34 cellular contexts compared by ENCODE assay signal in the genomic region with DNA sequence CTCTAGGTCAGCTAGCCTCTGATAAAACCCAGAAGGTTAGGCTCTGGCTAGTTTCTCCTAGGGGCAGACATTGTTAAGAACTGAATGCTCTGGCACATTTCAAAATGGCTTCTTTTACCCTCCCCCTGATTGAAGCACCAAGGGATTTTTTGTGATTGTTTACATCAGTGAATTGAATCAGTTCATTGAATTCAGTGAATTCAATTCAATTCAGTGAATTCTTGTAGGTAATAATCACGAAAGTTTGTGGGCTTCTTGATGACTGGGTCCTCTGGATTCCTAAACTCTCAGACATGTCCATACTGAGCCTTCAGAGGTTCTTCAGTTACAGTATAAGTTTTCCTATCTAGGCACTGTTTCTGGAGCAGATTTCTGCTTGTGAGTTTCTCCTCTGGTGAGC.
DNase-seq lines count a peak whose midpoint lies in the region; ATAC-seq and TF ChIP-seq lines count a peak whose summit lies in the region.
"Had no signal": no experiment of that assay in that cellular context is flagged by ENCODE, and none has a peak within 500 bp of the region (broad histone marks: within the 10 kb centered on the region; RNA-seq: fewer than 3 reads in every experiment).

No MANE protein-coding gene starts in this region.

- no peaks in the 10 kb centered on the region for H4K20me1 ChIP-seq in GM23338 (replicated peaks; ENCODE audit: insufficient read depth)
- no peaks in the 10 kb centered on the region for H4K20me1 ChIP-seq in neural progenitor cell (ENCODE audit: low read depth)
- H4K20me1 ChIP-seq: BLaER1 had no signal

- H3K9me3 Mint-ChIP-seq in GM23338 (peaks cover 6% of the 10 kb centered on the region; the same call in 2 of the 3 replicates), neural progenitor cell (peaks cover 3% of the 10 kb centered on the region)
- no peaks in the 10 kb centered on the region for H3K9me3 Mint-ChIP-seq in activated CD4-positive, alpha-beta T cell treated with anti-CD3 and anti-CD28 coated beads, Interleukin-2, amount 10 ng/mL, durations not matched to agents 24 days and 14 days
- H3K9me3 Mint-ChIP-seq: activated T-cell treated with anti-CD3 and anti-CD28 coated beads, Interleukin-2, amount 50 U/mL, for 24 hours had no signal

- no peaks in the 10 kb centered on the region for H3K4me1 Mint-ChIP-seq in GM23338
- no peaks in the 10 kb centered on the region for H3K4me1 Mint-ChIP-seq in neural progenitor cell
- H3K4me1 Mint-ChIP-seq in activated CD4-positive, alpha-beta T cell treated with anti-CD3 and anti-CD28 coated beads, Interleukin-2, amount 10 ng/mL, durations not matched to agents 24 days and 14 days: no peaks in the 10 kb centered on the region
- H3K4me1 Mint-ChIP-seq: activated B cell treated with CpG ODN at 0.5 μM for 24 hours, IgD-negative memory B cell had no signal

- ATAC-seq in GM23338: no peak
- ATAC-seq: A549; effector memory CD8-positive, alpha-beta T cell; heart right ventricle; lower lobe of right lung; natural killer cell treated with Interleukin-12 subunit alpha and Interleukin-12 subunit beta and Interleukin-15 and Interleukin-18, amount 100 ng/mL, for 72 hours had no signal

- in situ Hi-C loops in astrocyte of the spinal cord (cut with HindIII; ENCODE audit: low sequenced_read_pairs) (no loop called here), HAP-1 (cut with MboI; ENCODE audit: low sequenced_read_pairs) (no loop called here)

- H3K4me3 ChIP-seq in GM23338 (no peak overlapping the region), astrocyte of the spinal cord (ENCODE audit: low read depth, low read length) (no peak overlapping the region), neural progenitor cell (no peak overlapping the region), HAP-1 (no peak overlapping the region)
- H3K4me3 ChIP-seq: A549, BLaER1, coronary artery, heart right ventricle, lower lobe of right lung, SJCRH30, skin epidermis, thoracic aorta, uterus had no signal

- intact Hi-C loops in activated CD4-positive, alpha-beta T cell treated with anti-CD3 and anti-CD28 coated beads, Interleukin-2, amount 10 ng/mL, durations not matched to agents 24 days and 14 days (cut with micrococcal nuclease): no loop called here

- DNase-seq in AG08395 (ENCODE audit: low spot score) (peak; percentile 32), GM23338 (ENCODE audit: low spot score) (no peak), astrocyte of the spinal cord (ENCODE audit: low read depth, low spot score) (peak; percentile 4), neural progenitor cell (ENCODE audit: low spot score) (no peak), NCI-H510A (lab: John Stamatoyannopoulos, UW) (no peak), DMS53 (lab: John Stamatoyannopoulos, UW) (no peak), HAP-1 (ENCODE audit: low spot score in 2 of 2) (no peak)
- DNase-seq in activated CD4-positive, alpha-beta T cell treated with anti-CD3 and anti-CD28 coated beads, Interleukin-2, amount 10 ng/mL, durations not matched to agents 24 days and 14 days: no peak
- DNase-seq: activated B cell treated with CpG ODN at 0.5 μM for 24 hours; activated CD4-positive, alpha-beta T cell treated with anti-CD3 and anti-CD28 coated beads, Interleukin-2, amount 50 U/mL, for 1 hour; activated effector memory CD4-positive, alpha-beta T cell treated with anti-CD3 and anti-CD28 coated beads, Interleukin-2, amount 50 U/mL, for 16 hours; activated T-cell treated with anti-CD3 and anti-CD28 coated beads, Interleukin-2, amount 50 U/mL, for 24 hours; anterior cingulate cortex; effector memory CD8-positive, alpha-beta T cell; foreskin melanocyte; GDM1; heart right ventricle; lower lobe of right lung; NCI-H1048; NCI-H2107; NCI-H345; retina; SJCRH30; stimulated activated naive CD4-positive, alpha-beta T cell treated with Interleukin-2 at 50 U/mL for 16 hours; uterus had no signal

- H3K27ac Mint-ChIP-seq in GM23338 (no peak overlapping the region), neural progenitor cell (no peak overlapping the region)
- no peak overlapping the region for H3K27ac Mint-ChIP-seq in activated CD4-positive, alpha-beta T cell treated with anti-CD3 and anti-CD28 coated beads, Interleukin-2, amount 10 ng/mL, durations not matched to agents 24 days and 14 days
- H3K27ac Mint-ChIP-seq: activated B cell treated with CpG ODN at 0.5 μM for 24 hours; activated naive CD8-positive, alpha-beta T cell; activated T-cell treated with anti-CD3 and anti-CD28 coated beads, Interleukin-2, amount 50 U/mL, for 24 hours; effector memory CD8-positive, alpha-beta T cell; IgD-negative memory B cell; natural killer cell treated with Interleukin-12 subunit alpha and Interleukin-12 subunit beta and Interleukin-15 and Interleukin-18, amount 100 ng/mL, for 72 hours had no signal

- H3K9ac ChIP-seq in neural progenitor cell: no peak overlapping the region
- H3K9ac ChIP-seq: BLaER1, parathyroid adenoma had no signal

- H3K27me3 ChIP-seq in GM23338 (ENCODE audit: insufficient read depth): no peaks in the 10 kb centered on the region
- no peaks in the 10 kb centered on the region for H3K27me3 ChIP-seq in neural progenitor cell
- no peaks in the 10 kb centered on the region for H3K27me3 ChIP-seq in HAP-1 (ENCODE audit: low read depth)
- H3K27me3 ChIP-seq: BLaER1, heart right ventricle, SJCRH30, uterus had no signal

- H3K4me2 ChIP-seq in GM23338 (no peak overlapping the region), neural progenitor cell (no peak overlapping the region)
- H3K4me2 ChIP-seq: A549, BLaER1 had no signal

- no peaks in the 10 kb centered on the region for H3K9me3 ChIP-seq in neural progenitor cell (ENCODE audit: low read depth)
- no peaks in the 10 kb centered on the region for H3K9me3 ChIP-seq in HAP-1
- H3K9me3 ChIP-seq: A549, BLaER1, lower lobe of right lung, SJCRH30, thoracic aorta, uterus had no signal

- H3K9me2 ChIP-seq in GM23338 (ENCODE audit: insufficient read depth): no peaks in the 10 kb centered on the region

- no peak overlapping the region for H3K27ac ChIP-seq in GM23338 (ENCODE audit: low read depth)
- H3K27ac ChIP-seq in neural progenitor cell: no peak overlapping the region
- H3K27ac ChIP-seq: A549, BLaER1, coronary artery, heart right ventricle, lower lobe of right lung, parathyroid adenoma, SJCRH30, skin epidermis, thoracic aorta, uterus had no signal

- no peaks in the 10 kb centered on the region for H3F3A ChIP-seq in GM23338 (replicated peaks; ENCODE audit: low read depth)
- H3F3A ChIP-seq in neural progenitor cell (ENCODE audit: low read depth): no peaks in the 10 kb centered on the region

- H3K4me1 ChIP-seq in GM23338 (ENCODE audit: insufficient read depth) (no peaks in the 10 kb centered on the region), neural progenitor cell (no peaks in the 10 kb centered on the region), HAP-1 (no peaks in the 10 kb centered on the region)
- H3K4me1 ChIP-seq: A549, BLaER1, heart right ventricle, lower lobe of right lung, parathyroid adenoma, SJCRH30, uterus had no signal

- H3K4me3 Mint-ChIP-seq in GM23338 (no peak overlapping the region), neural progenitor cell (no peak overlapping the region)
- H3K4me3 Mint-ChIP-seq in activated CD4-positive, alpha-beta T cell treated with anti-CD3 and anti-CD28 coated beads, Interleukin-2, amount 10 ng/mL, durations not matched to agents 24 days and 14 days: no peak overlapping the region
- H3K4me3 Mint-ChIP-seq: activated B cell treated with CpG ODN at 0.5 μM for 24 hours; activated naive CD8-positive, alpha-beta T cell; activated T-cell treated with anti-CD3 and anti-CD28 coated beads, Interleukin-2, amount 50 U/mL, for 24 hours; effector memory CD8-positive, alpha-beta T cell; IgD-negative memory B cell; natural killer cell treated with Interleukin-12 subunit alpha and Interleukin-12 subunit beta and Interleukin-15 and Interleukin-18, amount 100 ng/mL, for 72 hours had no signal

- H3K27me3 Mint-ChIP-seq in GM23338 (ENCODE audit: insufficient read depth, low read depth, poor library complexity): no peaks in the 10 kb centered on the region
- H3K27me3 Mint-ChIP-seq in neural progenitor cell (ENCODE audit: insufficient read depth, low read depth): no peaks in the 10 kb centered on the region
- no peaks in the 10 kb centered on the region for H3K27me3 Mint-ChIP-seq in activated CD4-positive, alpha-beta T cell treated with anti-CD3 and anti-CD28 coated beads, Interleukin-2, amount 10 ng/mL, durations not matched to agents 24 days and 14 days
- H3K27me3 Mint-ChIP-seq: activated B cell treated with CpG ODN at 0.5 μM for 24 hours; activated naive CD8-positive, alpha-beta T cell; IgD-negative memory B cell had no signal

- H3K36me3 Mint-ChIP-seq in GM23338 (ENCODE audit: low read depth): no peaks in the 10 kb centered on the region
- H3K36me3 Mint-ChIP-seq in neural progenitor cell: no peaks in the 10 kb centered on the region
- H3K36me3 Mint-ChIP-seq in activated CD4-positive, alpha-beta T cell treated with anti-CD3 and anti-CD28 coated beads, Interleukin-2, amount 10 ng/mL, durations not matched to agents 24 days and 14 days (ENCODE audit: low read depth): no peaks in the 10 kb centered on the region
- H3K36me3 Mint-ChIP-seq: activated naive CD8-positive, alpha-beta T cell; IgD-negative memory B cell had no signal

- TF ChIP-seq CTCF in GM23338 (conservative IDR thresholded peaks at IDR 0.05; ENCODE audit: low read depth in 2 of 2) (no peak), astrocyte of the spinal cord (IDR thresholded peaks at IDR 0.05; ENCODE audit: low read depth, low read length) (no peak), neural progenitor cell (IDR thresholded peaks at IDR 0.05) (no peak)

- H2AFZ ChIP-seq in GM23338 (0 out of 2 replicates have a peak overlapping the region, but pooled peaks have one; percentile 43), neural progenitor cell (replicated peaks) (peak overlapping the region; percentile 91)
- H2AFZ ChIP-seq: parathyroid adenoma had no signal

- no peaks in the 10 kb centered on the region for H3K79me2 ChIP-seq in GM23338 (replicated peaks; ENCODE audit: insufficient read depth)
- no peaks in the 10 kb centered on the region for H3K79me2 ChIP-seq in neural progenitor cell (ENCODE audit: low read depth)
- H3K79me2 ChIP-seq: parathyroid adenoma had no signal

- no peaks in the 10 kb centered on the region for H3K36me3 ChIP-seq in GM23338 (ENCODE audit: insufficient read depth)
- no peaks in the 10 kb centered on the region for H3K36me3 ChIP-seq in neural progenitor cell
- no peaks in the 10 kb centered on the region for H3K36me3 ChIP-seq in HAP-1 (replicated peaks)
- H3K36me3 ChIP-seq: BLaER1, heart right ventricle, lower lobe of right lung, SJCRH30, thoracic aorta, uterus had no signal

TF ChIP-seq in GM23338, 12 proteins besides CTCF, POLR2A, EP300 and RAD21:
- TF ChIP-seq EZH2 (IDR thresholded peaks at IDR 0.05; ENCODE audit: low read depth, unreplicated experiment) (no peak), NANOG (IDR thresholded peaks at IDR 0.05; ENCODE audit: borderline replicate concordance) (no peak), JUNB (IDR thresholded peaks at IDR 0.05; ENCODE audit: unreplicated experiment) (no peak), CREB1 (CRISPR knock-in tag; IDR thresholded peaks at IDR 0.05; ENCODE audit: low read depth) (no peak)

Comparison
In these comparisons a context has a peak if more than half of its experiments do, and no peak if none do; other contexts are left out.
1. DNase-seq: peak in AG08395 (single experiment) and astrocyte of the spinal cord (single experiment); none in GM23338 (single experiment), neural progenitor cell (single experiment), NCI-H510A (single experiment), DMS53 (single experiment), activated CD4-positive, alpha-beta T cell treated with anti-CD3 and anti-CD28 coated beads, Interleukin-2, amount 10 ng/mL, durations not matched to agents 24 days and 14 days (single experiment) and HAP-1 (0 of 2).